7 cellular contexts compared by ENCODE assay signal in genomic region chr14:34556497-34556826, GRCh38. TPM values are rescaled to one million over a fixed set of nuclear protein-coding genes. Genes with fewer than 3 reads are reported as not detected.
DNase-seq lines count a peak whose midpoint lies in the region; ATAC-seq and TF ChIP-seq lines count a peak whose summit lies in the region.
"Not testable (repeated sequence)": the region's sequence is repeated elsewhere in the genome, so short reads cannot be mapped to it uniquely, and the experiment has no call there.

No MANE protein-coding gene starts in this region.

- H3K36me3 Mint-ChIP-seq in activated naive CD8-positive, alpha-beta T cell treated with anti-CD3 and anti-CD28 coated beads, Interleukin-2, amount 50 U/mL, for 24 hours (ENCODE audit: low read depth): not testable (repeated sequence)

- not testable (repeated sequence) for H3K27me3 Mint-ChIP-seq in activated naive CD8-positive, alpha-beta T cell treated with anti-CD3 and anti-CD28 coated beads, Interleukin-2, amount 50 U/mL, for 24 hours

- not testable (repeated sequence) for H3K27ac ChIP-seq in lung (ENCODE audit: low read depth in 1 of 2, low read length in 1 of 2)

- ATAC-seq in GM18870 (IDR thresholded peaks at IDR 0.05; ENCODE audit: unreplicated experiment) (peak; percentile 28), GM21367 (IDR thresholded peaks at IDR 0.05; ENCODE audit: unreplicated experiment) (peak; percentile 41), HG02642 (IDR thresholded peaks at IDR 0.05; ENCODE audit: poor library complexity, unreplicated experiment) (peak; percentile 58), HG03097 (IDR thresholded peaks at IDR 0.05; ENCODE audit: low FRiP score, unreplicated experiment) (peak; percentile 46), HG03571 (IDR thresholded peaks at IDR 0.05; ENCODE audit: unreplicated experiment) (peak; percentile 52), lung (ENCODE audit: insufficient read depth, low FRiP score) (peak; percentile 90)
- peak; percentile 55 for ATAC-seq in activated naive CD8-positive, alpha-beta T cell treated with anti-CD3 and anti-CD28 coated beads, Interleukin-2, amount 50 U/mL, for 24 hours

- not testable (repeated sequence) for H3K36me3 ChIP-seq in lung (ENCODE audit: control insufficient read depth in 2 of 2, insufficient read depth in 2 of 2, low read length in 2 of 2)

- not testable (repeated sequence) for H3K4me1 ChIP-seq in lung (ENCODE audit: control insufficient read depth in 2 of 2, insufficient read depth in 2 of 2, low read length in 2 of 2)

- no CpG with 5 or more reads among the region's 35 CpGs for WGBS in lung, 2 donors

- not testable (repeated sequence) for TF ChIP-seq CTCF in lung (IDR thresholded peaks at IDR 0.05; ENCODE audit: control extremely low read depth, extremely low read depth)

- not testable (repeated sequence) for H3K27ac Mint-ChIP-seq in activated naive CD8-positive, alpha-beta T cell treated with anti-CD3 and anti-CD28 coated beads, Interleukin-2, amount 50 U/mL, for 24 hours

- not testable (repeated sequence) for H3K27me3 ChIP-seq in lung (ENCODE audit: control insufficient read depth, insufficient read depth)

- H3K4me3 Mint-ChIP-seq in activated naive CD8-positive, alpha-beta T cell treated with anti-CD3 and anti-CD28 coated beads, Interleukin-2, amount 50 U/mL, for 24 hours: not testable (repeated sequence)

- not testable (repeated sequence) for DNase-seq in activated naive CD8-positive, alpha-beta T cell treated with anti-CD3 and anti-CD28 coated beads, Interleukin-2, amount 50 U/mL, for 24 hours; lung (ENCODE audit: low spot score)

- not testable (repeated sequence) for H3K4me3 ChIP-seq in lung

- peaks cover 12% of the 10 kb centered on the region for H3K4me1 Mint-ChIP-seq in activated naive CD8-positive, alpha-beta T cell treated with anti-CD3 and anti-CD28 coated beads, Interleukin-2, amount 50 U/mL, for 24 hours

- not testable (repeated sequence) for H3K9me3 Mint-ChIP-seq in activated naive CD8-positive, alpha-beta T cell treated with anti-CD3 and anti-CD28 coated beads, Interleukin-2, amount 50 U/mL, for 24 hours

- H3K9me3 ChIP-seq in lung (ENCODE audit: control insufficient read depth in 2 of 2, insufficient read depth in 1 of 2, low read length in 1 of 2): not testable (repeated sequence)

RNA-seq across cellular contexts. Expression of gene EAPP, which starts 17.0 kb away (rescaled TPM):
- 10 to 100 TPM; 25.4 to 92.6 TPM for total RNA-seq in lung
- polyA plus RNA-seq in lung: 10 to 100 TPM; 30.5 to 33.4 TPM

Comparison
In these comparisons a context has a peak if more than half of its experiments do, and no peak if none do; other contexts are left out.
1. ATAC-seq: peak in every context shown above with its lines; median percentile 90 in lung; 58 in HG02642; 55 in activated naive CD8-positive, alpha-beta T cell treated with anti-CD3 and anti-CD28 coated beads, Interleukin-2, amount 50 U/mL, for 24 hours; 52 in HG03571; 46 in HG03097; 41 in GM21367; 28 in GM18870.